ENCODE assay signal across 26 cellular contexts in the genomic region with DNA sequence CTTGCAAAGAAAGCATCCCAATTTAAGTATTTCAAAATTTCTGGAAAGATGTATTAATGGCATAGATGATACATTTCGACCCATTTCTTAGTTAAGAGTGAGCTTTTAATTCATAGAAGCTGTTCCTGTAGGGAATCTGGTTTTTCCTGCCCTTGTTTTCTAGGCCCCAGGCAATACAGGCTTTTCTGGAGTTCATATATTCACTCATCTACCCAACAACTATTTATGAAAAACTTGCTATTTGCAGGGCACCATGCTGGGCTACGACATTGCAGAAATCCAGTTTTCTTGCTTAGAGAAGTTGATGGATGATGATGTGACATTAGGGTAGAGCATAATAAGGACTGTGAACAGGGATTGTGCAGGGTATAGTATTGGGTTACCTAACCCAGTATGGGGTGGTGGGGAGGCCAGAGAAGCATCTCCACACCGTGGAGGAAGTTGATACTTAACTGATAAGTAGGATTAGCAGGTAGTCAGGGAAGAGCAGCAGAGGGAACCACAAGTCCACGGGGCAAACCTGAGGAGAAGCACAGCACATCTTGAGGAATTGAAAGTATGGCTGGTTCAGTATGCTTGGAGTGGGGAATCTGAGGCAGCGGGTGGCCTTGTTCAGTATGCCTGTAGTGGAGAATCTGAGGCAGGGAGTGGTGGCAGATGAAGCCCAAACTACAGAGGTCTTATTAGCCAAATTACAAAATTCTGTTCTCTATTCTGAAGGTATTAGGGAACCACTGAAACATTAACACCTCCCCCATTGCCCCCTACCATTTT.
DNase-seq lines count a peak whose midpoint lies in the region; FAIRE-seq and TF ChIP-seq lines count a peak whose summit lies in the region.
"Had no signal": no experiment of that assay in that cellular context is flagged by ENCODE, and none has a peak within 500 bp of the region (broad histone marks: within the 10 kb centered on the region; RNA-seq: fewer than 3 reads in every experiment).

No MANE protein-coding gene starts in this region.

- BruUV-seq in mammary epithelial cell (replicated peaks; lab: Mats Ljungman, UMichigan) = no TSS peak

- H3K27me3 Mint-ChIP-seq in mesothelial cell of epicardium (ENCODE audit: low read depth) = no peaks in the 10 kb centered on the region
- H3K27me3 Mint-ChIP-seq in H9 (ENCODE audit: low read depth) = no peaks in the 10 kb centered on the region

- H3K56ac ChIP-seq in H9 (ENCODE audit: insufficient read length, low read depth, low read length) = no peak overlapping the region

- H3K27ac Mint-ChIP-seq in mesothelial cell of epicardium (peak overlapping the region; percentile 72), H9 (no peak overlapping the region; a peak in 2 of 7 replicates)
- H3K27ac Mint-ChIP-seq: activated CD4-positive, alpha-beta memory T cell treated with anti-CD3 and anti-CD28 coated beads for 36 hours; CD4-positive, alpha-beta T cell; T-helper 2 cell treated with Interferon-gamma antibody and Interleukin-4, amounts not matched to agents 5 μg/mL and 100 μg/mL, for 36 hours had no signal

- H4K91ac ChIP-seq in H9 (ENCODE audit: insufficient read length, low read depth, low read length) = no peak overlapping the region

- H3K4me3 Mint-ChIP-seq in mesothelial cell of epicardium (no peak overlapping the region), H9 (no peak overlapping the region; a peak in 1 of 5 replicates)
- H3K4me3 Mint-ChIP-seq: activated CD4-positive, alpha-beta memory T cell treated with anti-CD3 and anti-CD28 coated beads for 36 hours; CD4-positive, alpha-beta T cell; neural crest cell; T-helper 2 cell treated with Interferon-gamma antibody and Interleukin-4, amounts not matched to agents 5 μg/mL and 100 μg/mL, for 36 hours had no signal

- H4K20me1 ChIP-seq in mammary epithelial cell (ENCODE audit: insufficient read depth, low read length) (no peaks in the 10 kb centered on the region), H9 (ENCODE audit: control insufficient read depth, insufficient read depth, insufficient read length) (no peaks in the 10 kb centered on the region), Karpas-422 (ENCODE audit: insufficient read depth, low read depth, low read length) (no peaks in the 10 kb centered on the region)

- no peak overlapping the region for H3K23ac ChIP-seq in H9 (ENCODE audit: insufficient read length, low read depth, low read length)

- DNase-seq in D721Med (ENCODE audit: insufficient read length, low spot score) (no peak), NCI-H69 (lab: John Stamatoyannopoulos, UW) (peak; percentile 17), mammary epithelial cell (peak; percentile 5), mesothelial cell of epicardium (ENCODE audit: low spot score in 2 of 2, unreplicated experiment in 2 of 2) (no peak), NOMO-1 treated with DMSO at 0.1 percent for 48 hours (lab: John Stamatoyannopoulos, UW; ENCODE audit: unreplicated experiment) (no peak), H9 (no peak), NCI-H2081 treated with DMSO at 0.1 percent for 48 hours (lab: John Stamatoyannopoulos, UW) (no peak), Karpas-422 (no peak)
- DNase-seq: activated CD4-positive, alpha-beta memory T cell treated with anti-CD3 and anti-CD28 coated beads for 36 hours; activated CD4-positive, CD25-positive, alpha-beta regulatory T cell; CD4-positive, alpha-beta T cell; DMS153; glutamatergic neuron; mucosa of descending colon; NCI-H1092 treated with DMSO at 0.1 percent for 48 hours; NCI-H1930; NCI-H446 treated with DMSO at 0.1 percent for 48 hours; posterior cingulate gyrus; sigmoid colon; testis had no signal

- no peak overlapping the region for H3K18ac ChIP-seq in H9 (ENCODE audit: insufficient read length, low read depth, low read length)

- H4K5ac ChIP-seq in H9 (ENCODE audit: insufficient read length, low read depth, low read length) = no peak overlapping the region

- H2AK5ac ChIP-seq in H9 (ENCODE audit: insufficient read length, low read length) = no peak overlapping the region

- H3T11ph ChIP-seq in H9 (ENCODE audit: low read length) = no peak overlapping the region

- no peaks in the 10 kb centered on the region for H3K9me3 ChIP-seq in mammary epithelial cell (replicated peaks; ENCODE audit: insufficient read depth, low read length)
- no peaks in the 10 kb centered on the region for H3K9me3 ChIP-seq in H9 (ENCODE audit: control insufficient read depth, low read depth, low read length)
- no peaks in the 10 kb centered on the region for H3K9me3 ChIP-seq in Karpas-422 (ENCODE audit: low read length)
- H3K9me3 ChIP-seq: mucosa of descending colon, sigmoid colon, testis had no signal

- intact Hi-C loops in mammary epithelial cell (cut with micrococcal nuclease) = no loop called here

- no peak overlapping the region for H2BK5ac ChIP-seq in H9 (ENCODE audit: insufficient read length, low read length)

- no peak overlapping the region for H2BK20ac ChIP-seq in H9 (ENCODE audit: low read depth, low read length, poor library complexity, severe bottlenecking)

- H3K23me2 ChIP-seq in H9 (ENCODE audit: insufficient read length, low read depth, low read length, poor library complexity, severe bottlenecking) = no peaks in the 10 kb centered on the region

- H2AFZ ChIP-seq in mammary epithelial cell (ENCODE audit: low read depth, low read length) (peak overlapping the region; percentile 30), H9 (ENCODE audit: low read length) (no peak overlapping the region), Karpas-422 (ENCODE audit: low read length) (no peak overlapping the region)

- TF ChIP-seq CTCF in D721Med (IDR thresholded peaks at IDR 0.05; ENCODE audit: insufficient read depth, missing control alignments) (no peak), mammary epithelial cell (conservative IDR thresholded peaks at IDR 0.05 in 1 of 2, IDR thresholded peaks at IDR 0.05 in 1 of 2; ENCODE audit: extremely low read depth in 1 of 2, insufficient read depth in 1 of 2, low read depth in 1 of 2, low read length in 2 of 2) (no peak), mesothelial cell of epicardium (IDR thresholded peaks at IDR 0.05; ENCODE audit: unreplicated experiment) (no peak), H9 (conservative IDR thresholded peaks at IDR 0.05) (no peak)

- no peaks in the 10 kb centered on the region for H3K79me1 ChIP-seq in H9 (ENCODE audit: insufficient read depth, low read depth, low read length, poor library complexity, severe bottlenecking)

- no peaks in the 10 kb centered on the region for H3K9me2 ChIP-seq in Karpas-422 (replicated peaks; ENCODE audit: insufficient read depth, low read length)

- H3K4me3 ChIP-seq in mammary epithelial cell (replicated peaks in 1 of 3; ENCODE audit: insufficient read depth in 1 of 3, low read depth in 2 of 3, low read length in 3 of 3) = no peak overlapping the region
- no peak overlapping the region for H3K4me3 ChIP-seq in Karpas-422 (ENCODE audit: low read length)
- H3K4me3 ChIP-seq: coronary artery, mucosa of descending colon, sigmoid colon, testis had no signal

- CTCF ChIA-PET in mammary epithelial cell (lab: Charles Lee; ENCODE audit: low non-redundant PET) = no interaction called here

- H2BK12ac ChIP-seq in H9 (ENCODE audit: insufficient read length, low read depth, low read length) = no peak overlapping the region

- 92% methylated on average over 5 of the region's 5 CpGs for WGBS in mammary epithelial cell (ENCODE audit: low coverage, missing lambda C conversion rate)
- no CpG with 5 or more reads among the region's 5 CpGs for WGBS in H9 (ENCODE audit: extremely low coverage, insufficient read length, low lambda C conversion rate)

- in situ Hi-C loops in mammary epithelial cell (cut with MboI; ENCODE audit: low sequenced_read_pairs in 2 of 2) = no loop called here

- H3K36me3 ChIP-seq in mammary epithelial cell (ENCODE audit: insufficient read depth, low read length) (no peaks in the 10 kb centered on the region), Karpas-422 (ENCODE audit: insufficient read depth, low read length) (no peaks in the 10 kb centered on the region)
- H3K36me3 ChIP-seq: sigmoid colon had no signal

- H2BK120ac ChIP-seq in H9 (ENCODE audit: low read depth, low read length, poor library complexity, severe bottlenecking) = no peak overlapping the region

- H3K4me2 ChIP-seq in mammary epithelial cell (ENCODE audit: insufficient read depth, low read depth, low read length) = no peak overlapping the region
- no peak overlapping the region for H3K4me2 ChIP-seq in H9 (ENCODE audit: insufficient read depth, insufficient read length, low read length)
- no peak overlapping the region for H3K4me2 ChIP-seq in Karpas-422 (ENCODE audit: low read depth, low read length, poor library complexity, severe bottlenecking)

- H3K9ac ChIP-seq in mammary epithelial cell (ENCODE audit: insufficient read depth, low read length) (peak overlapping the region; percentile 29), H9 (ENCODE audit: extremely low read depth, insufficient read length, low read length) (no peak overlapping the region), Karpas-422 (ENCODE audit: low read length) (no peak overlapping the region)

- H3K79me2 ChIP-seq in mammary epithelial cell (ENCODE audit: insufficient read depth, low read length) (no peaks in the 10 kb centered on the region), H9 (ENCODE audit: insufficient read depth, low read length) (no peaks in the 10 kb centered on the region), Karpas-422 (ENCODE audit: low read length) (no peaks in the 10 kb centered on the region)

- H3K36me3 Mint-ChIP-seq in mesothelial cell of epicardium (peaks cover 4% of the 10 kb centered on the region), H9 (ENCODE audit: insufficient read depth in 1 of 3, low read depth in 3 of 3) (peaks cover 0 to 3% (median 2%) of the 10 kb centered on the region in 3 experiments; a peak in 2 of 7 replicates)
- H3K36me3 Mint-ChIP-seq: activated CD4-positive, alpha-beta memory T cell treated with anti-CD3 and anti-CD28 coated beads for 36 hours had no signal

- H3K9me3 Mint-ChIP-seq in mesothelial cell of epicardium = peaks cover 15% of the 10 kb centered on the region
- H3K9me3 Mint-ChIP-seq in H9 = no peaks in the 10 kb centered on the region
- H3K9me3 Mint-ChIP-seq: activated CD4-positive, alpha-beta memory T cell treated with anti-CD3 and anti-CD28 coated beads for 36 hours; CD4-positive, alpha-beta T cell; T-helper 2 cell treated with Interferon-gamma antibody and Interleukin-4, amounts not matched to agents 5 μg/mL and 100 μg/mL, for 36 hours had no signal

- H2BK15ac ChIP-seq in H9 (ENCODE audit: low read depth, low read length) = no peak overlapping the region

- no peak overlapping the region for H3K4ac ChIP-seq in H9 (ENCODE audit: low read depth, low read length)

- no peak overlapping the region for H3K14ac ChIP-seq in H9 (ENCODE audit: insufficient read depth, low read length)

- dilution Hi-C loops in mammary epithelial cell (cut with HindIII; ENCODE audit: low sequenced_read_pairs) = no loop called here

- H3K27me3 ChIP-seq in mammary epithelial cell (ENCODE audit: insufficient read depth, low read length) (no peaks in the 10 kb centered on the region), H9 (ENCODE audit: insufficient read depth, low read length) (no peaks in the 10 kb centered on the region), Karpas-422 (ENCODE audit: low read length) (no peaks in the 10 kb centered on the region)
- H3K27me3 ChIP-seq: sigmoid colon, testis had no signal

- peak overlapping the region; percentile 20 for H3K27ac ChIP-seq in mammary epithelial cell (ENCODE audit: insufficient read depth, low read depth, low read length)
- no peak overlapping the region for H3K27ac ChIP-seq in H9 (ENCODE audit: insufficient read length, low read depth, low read length)
- no peak overlapping the region for H3K27ac ChIP-seq in Karpas-422 (ENCODE audit: low read length)
- H3K27ac ChIP-seq: coronary artery, RWPE1, sigmoid colon, testis had no signal

- H4K8ac ChIP-seq in H9 (replicated peaks; ENCODE audit: insufficient read length, low read depth, low read length) = no peak overlapping the region

- peak; percentile 55 for FAIRE-seq in D721Med (lab: Jason Lieb, UNC)
- FAIRE-seq: endometrium, G401.6 had no signal

- H3K4me1 ChIP-seq in mammary epithelial cell (ENCODE audit: insufficient read depth, low read length) (peaks cover 29% of the 10 kb centered on the region), H9 (ENCODE audit: insufficient read depth, low read length) (no peaks in the 10 kb centered on the region), Karpas-422 (ENCODE audit: low read length) (no peaks in the 10 kb centered on the region)
- H3K4me1 ChIP-seq: sigmoid colon had no signal

- H3K4me1 Mint-ChIP-seq in mesothelial cell of epicardium (peaks cover 19% of the 10 kb centered on the region), H9 (peaks cover 6 to 8% of the 10 kb centered on the region in 2 experiments)

Comparison
In these comparisons a context has a peak if more than half of its experiments do, and no peak if none do; other contexts are left out.
1. DNase-seq: peak in NCI-H69 (single experiment) and mammary epithelial cell (single experiment); none in D721Med (single experiment), mesothelial cell of epicardium (0 of 2), NOMO-1 treated with DMSO at 0.1 percent for 48 hours (single experiment), H9 (single experiment), NCI-H2081 treated with DMSO at 0.1 percent for 48 hours (single experiment) and Karpas-422 (single experiment).